1 cellular context compared by ENCODE assay signal in genomic region chr11:118226294-118226693, GRCh38.
TF ChIP-seq lines count a peak whose summit lies in the region.

No MANE protein-coding gene starts in this region.

TF ChIP-seq in SK-N-SH treated with all-trans-retinoic acid at 6 μM for 48 hours, 23 proteins besides CTCF, POLR2A, EP300 and RAD21 (continued from another document):
- TF ChIP-seq ZNF8 (CRISPR knock-in tag; IDR thresholded peaks at IDR 0.05): no peak
- no peak for TF ChIP-seq CSRNP3 (CRISPR knock-in tag; IDR thresholded peaks at IDR 0.05)
- TF ChIP-seq BACH2 (CRISPR knock-in tag; IDR thresholded peaks at IDR 0.05; ENCODE audit: borderline replicate concordance): no peak
- no peak for TF ChIP-seq ARNTL (CRISPR knock-in tag; IDR thresholded peaks at IDR 0.05; ENCODE audit: borderline replicate concordance, low read depth)
- TF ChIP-seq CREB5 (CRISPR knock-in tag; IDR thresholded peaks at IDR 0.05; ENCODE audit: low read depth): no peak
- TF ChIP-seq ZC3H10 (CRISPR knock-in tag; IDR thresholded peaks at IDR 0.05): no peak
- TF ChIP-seq GLIS3 (CRISPR knock-in tag; IDR thresholded peaks at IDR 0.05): no peak
- TF ChIP-seq PPARA (CRISPR knock-in tag; IDR thresholded peaks at IDR 0.05; ENCODE audit: borderline replicate concordance): no peak
- TF ChIP-seq SNAI2 (CRISPR knock-in tag; IDR thresholded peaks at IDR 0.05): no peak
